Comparison of ENCODE assay signal across 1 cellular context in the genomic region with DNA sequence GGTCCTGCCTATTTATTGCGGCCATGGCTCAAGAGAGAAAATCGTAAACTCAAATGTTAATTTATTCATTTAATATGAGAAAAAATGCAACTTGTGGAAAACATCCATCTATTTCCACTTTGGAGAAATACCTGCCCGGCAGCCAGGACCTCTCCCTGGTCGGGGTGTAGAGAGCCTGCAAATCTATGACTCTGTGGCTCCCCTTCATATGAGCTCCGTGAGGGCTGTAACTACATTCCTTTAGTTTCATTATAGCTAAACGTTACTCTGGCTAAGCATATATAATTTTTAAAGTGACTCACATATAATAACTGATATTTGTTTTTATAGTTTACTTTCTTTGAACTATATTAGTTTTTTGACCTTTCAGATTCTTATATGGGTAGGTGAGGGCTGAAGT.
TF ChIP-seq lines count a peak whose summit lies in the region.

No MANE protein-coding gene starts in this region.

TF ChIP-seq in HepG2, 621 proteins besides CTCF, POLR2A, EP300 and RAD21 (continued from another document):
- TF ChIP-seq FOXO4 (CRISPR knock-in tag; conservative IDR thresholded peaks at IDR 0.05) (no peak), PAXIP1 (CRISPR knock-in tag; conservative IDR thresholded peaks at IDR 0.05) (no peak), ZNF30 (CRISPR knock-in tag; IDR thresholded peaks at IDR 0.05) (no peak), ZNF589 (CRISPR knock-in tag; conservative IDR thresholded peaks at IDR 0.05) (no peak), ZNF639 (CRISPR knock-in tag; conservative IDR thresholded peaks at IDR 0.05) (no peak), ZNF720 (CRISPR knock-in tag; IDR thresholded peaks at IDR 0.05) (no peak), ARHGAP35 (CRISPR knock-in tag; IDR thresholded peaks at IDR 0.05; ENCODE audit: borderline replicate concordance) (no peak), ZC3H13 (CRISPR knock-in tag; IDR thresholded peaks at IDR 0.05) (no peak)
